ENCODE assay signal across 8 cellular contexts in the genomic region with DNA sequence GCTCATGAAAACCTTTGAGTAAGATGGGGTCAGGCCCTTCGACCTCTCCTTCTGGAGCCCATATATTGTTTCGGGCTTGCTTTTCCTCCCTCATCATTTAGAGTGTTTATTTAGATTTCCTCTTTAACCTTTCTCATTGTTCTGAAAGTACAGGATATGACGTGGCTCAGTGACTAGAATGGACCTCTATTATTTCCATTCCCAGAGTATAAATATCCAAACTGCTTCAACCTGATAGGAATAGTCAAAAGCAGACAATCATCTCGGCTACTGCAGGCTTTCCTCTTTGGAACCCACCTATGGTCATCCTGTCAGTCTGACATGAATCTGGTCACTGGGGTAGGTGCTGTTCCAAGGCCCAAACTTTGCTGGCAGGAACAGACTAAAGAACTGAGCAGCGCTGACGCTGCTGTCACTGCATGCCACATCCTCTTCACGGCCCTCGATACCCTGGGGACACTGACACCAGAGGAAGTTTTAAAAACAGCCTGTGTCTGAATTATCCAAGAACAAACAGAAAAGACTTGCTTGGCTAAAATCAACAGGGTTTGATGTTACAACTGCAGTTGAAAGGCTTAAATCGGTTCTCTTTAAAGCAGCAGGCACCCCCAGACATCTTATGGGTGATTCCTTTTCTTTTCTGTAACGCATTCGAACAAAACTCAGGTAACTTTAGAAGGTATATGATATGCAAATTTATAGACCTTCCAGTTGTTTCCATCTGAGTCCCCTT. TPM values are rescaled to one million over a fixed set of nuclear protein-coding genes. Genes with fewer than 3 reads are reported as not detected.
A peak's percentile ranks its signal among the peaks of the same experiment; 100 is the strongest.
DNase-seq lines count a peak whose midpoint lies in the region; ATAC-seq and TF ChIP-seq lines count a peak whose summit lies in the region.

No MANE protein-coding gene starts in this region.

- H3K4me1 ChIP-seq in foreskin keratinocyte: peaks cover 18% of the 10 kb centered on the region

- DNase-seq in HFF-Myc (ENCODE audit: extremely low read depth, low read depth): no peak
- peak; percentile 51 for DNase-seq in NCI-H748 treated with DMSO at 0.1 percent for 48 hours (lab: John Stamatoyannopoulos, UW)
- DNase-seq in iris pigment epithelial cell (ENCODE audit: low read depth): peak; percentile 57
- no peak for DNase-seq in foreskin keratinocyte
- no peak for DNase-seq in ureter (ENCODE audit: low spot score)

- no peak for TF ChIP-seq CTCF in HFF-Myc (IDR thresholded peaks at IDR 0.05; ENCODE audit: low read depth, low read length, missing control alignments)
- TF ChIP-seq CTCF in foreskin keratinocyte (conservative IDR thresholded peaks at IDR 0.05): no peak

- no peaks in the 10 kb centered on the region for H3K27me3 Mint-ChIP-seq in activated naive CD4-positive, alpha-beta T cell treated with anti-CD3 and anti-CD28 coated beads, Interleukin-2, amount 50 U/mL, for 24 hours
- no peaks in the 10 kb centered on the region for H3K27me3 Mint-ChIP-seq in stimulated activated memory B cell treated with anti-CD40 and anti-IgM and Interleukin-4, amounts not matched to agents 10 μg/mL and 1 μg/mL and 100 μg/mL, for 72 hours

- H3K4me3 Mint-ChIP-seq in activated naive CD4-positive, alpha-beta T cell treated with anti-CD3 and anti-CD28 coated beads, Interleukin-2, amount 50 U/mL, for 24 hours: peak overlapping the region; percentile 81
- peak overlapping the region; percentile 75 for H3K4me3 Mint-ChIP-seq in stimulated activated memory B cell treated with anti-CD40 and anti-IgM and Interleukin-4, amounts not matched to agents 10 μg/mL and 1 μg/mL and 100 μg/mL, for 72 hours

- peak overlapping the region; percentile 14; the same call in 1 of the 2 replicates for H3K4me3 ChIP-seq in HFF-Myc (replicated peaks; ENCODE audit: low read depth, low read length)

- no peaks in the 10 kb centered on the region for H3K27me3 ChIP-seq in foreskin keratinocyte

- H3K27ac ChIP-seq in foreskin keratinocyte: no peak overlapping the region

- peaks cover under 1% of the 10 kb centered on the region for H3K36me3 Mint-ChIP-seq in activated naive CD4-positive, alpha-beta T cell treated with anti-CD3 and anti-CD28 coated beads, Interleukin-2, amount 50 U/mL, for 24 hours
- no peaks in the 10 kb centered on the region for H3K36me3 Mint-ChIP-seq in stimulated activated memory B cell treated with anti-CD40 and anti-IgM and Interleukin-4, amounts not matched to agents 10 μg/mL and 1 μg/mL and 100 μg/mL, for 72 hours

- ATAC-seq in GM18499 (IDR thresholded peaks at IDR 0.05; ENCODE audit: insufficient read depth, unreplicated experiment) (peak; percentile 48), foreskin keratinocyte (no peak)
- peak; percentile 93 for ATAC-seq in stimulated activated memory B cell treated with anti-CD40 and anti-IgM and Interleukin-4, amounts not matched to agents 10 μg/mL and 1 μg/mL and 100 μg/mL, for 72 hours

- H3K4me1 Mint-ChIP-seq in activated naive CD4-positive, alpha-beta T cell treated with anti-CD3 and anti-CD28 coated beads, Interleukin-2, amount 50 U/mL, for 24 hours: peaks cover 69% of the 10 kb centered on the region
- peaks cover 66% of the 10 kb centered on the region for H3K4me1 Mint-ChIP-seq in stimulated activated memory B cell treated with anti-CD40 and anti-IgM and Interleukin-4, amounts not matched to agents 10 μg/mL and 1 μg/mL and 100 μg/mL, for 72 hours

- H3K9me3 Mint-ChIP-seq in activated naive CD4-positive, alpha-beta T cell treated with anti-CD3 and anti-CD28 coated beads, Interleukin-2, amount 50 U/mL, for 24 hours: no peaks in the 10 kb centered on the region
- no peaks in the 10 kb centered on the region for H3K9me3 Mint-ChIP-seq in stimulated activated memory B cell treated with anti-CD40 and anti-IgM and Interleukin-4, amounts not matched to agents 10 μg/mL and 1 μg/mL and 100 μg/mL, for 72 hours

- peak overlapping the region; percentile 98 for H3K27ac Mint-ChIP-seq in activated naive CD4-positive, alpha-beta T cell treated with anti-CD3 and anti-CD28 coated beads, Interleukin-2, amount 50 U/mL, for 24 hours
- peak overlapping the region; percentile 95 for H3K27ac Mint-ChIP-seq in stimulated activated memory B cell treated with anti-CD40 and anti-IgM and Interleukin-4, amounts not matched to agents 10 μg/mL and 1 μg/mL and 100 μg/mL, for 72 hours

RNA-seq across cellular contexts. Expression of a gene that starts 5.0 kb away (rescaled TPM):
- total RNA-seq in foreskin keratinocyte (65.7 and 73.9 TPM in 2 replicates), ureter (79.7 TPM)
- polyA plus RNA-seq in foreskin keratinocyte: 47.4 and 59.5 TPM in 2 replicates

RNA-seq across cellular contexts. Expression of a gene that starts 22.7 kb away (rescaled TPM):
- total RNA-seq in foreskin keratinocyte (0.61 and 0.63 TPM in 2 replicates), ureter (35.9 TPM)
- 0.13 and 0.26 TPM in 2 replicates for polyA plus RNA-seq in foreskin keratinocyte

Comparison
In these comparisons a context has a peak if more than half of its experiments do, and no peak if none do; other contexts are left out.
1. DNase-seq: peak in NCI-H748 treated with DMSO at 0.1 percent for 48 hours (single experiment) and iris pigment epithelial cell (single experiment); none in HFF-Myc (single experiment), foreskin keratinocyte (0 of 2) and ureter (single experiment).
2. RNA of a gene that starts 22.7 kb away (total RNA-seq): 35.9 TPM in ureter (single experiment); 0.61 to 0.63 TPM in foreskin keratinocyte; every median in the first group is over 10 times any median in the second.